ENCODE assay signal across 1 cellular context in the genomic region with DNA sequence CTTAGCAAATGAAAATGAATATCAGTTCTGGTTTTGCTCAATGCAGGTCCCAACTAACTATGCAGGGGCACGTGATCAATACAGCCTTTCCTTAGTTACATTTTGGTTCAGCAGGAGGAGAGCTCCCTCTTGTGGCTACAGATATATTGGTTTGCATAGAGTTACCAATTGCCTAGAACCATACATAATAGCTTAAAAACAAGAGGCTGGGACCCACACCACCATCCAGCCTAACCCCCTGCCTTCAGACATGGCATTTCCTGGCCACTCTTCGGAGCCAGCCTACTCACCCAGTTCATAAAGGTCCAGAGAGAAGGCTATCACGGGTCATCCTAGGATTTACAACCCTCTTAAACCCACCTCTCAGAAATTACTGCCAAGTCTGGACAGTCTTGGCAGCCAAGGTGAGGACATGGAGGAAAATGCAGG.
A peak's percentile ranks its signal among the peaks of the same experiment; 100 is the strongest.
TF ChIP-seq lines count a peak whose summit lies in the region.

No MANE protein-coding gene starts in this region.

TF ChIP-seq in HepG2, 621 proteins besides CTCF, POLR2A, EP300 and RAD21 (continued from another document and continues in another):
- TF ChIP-seq, protein P1, sequence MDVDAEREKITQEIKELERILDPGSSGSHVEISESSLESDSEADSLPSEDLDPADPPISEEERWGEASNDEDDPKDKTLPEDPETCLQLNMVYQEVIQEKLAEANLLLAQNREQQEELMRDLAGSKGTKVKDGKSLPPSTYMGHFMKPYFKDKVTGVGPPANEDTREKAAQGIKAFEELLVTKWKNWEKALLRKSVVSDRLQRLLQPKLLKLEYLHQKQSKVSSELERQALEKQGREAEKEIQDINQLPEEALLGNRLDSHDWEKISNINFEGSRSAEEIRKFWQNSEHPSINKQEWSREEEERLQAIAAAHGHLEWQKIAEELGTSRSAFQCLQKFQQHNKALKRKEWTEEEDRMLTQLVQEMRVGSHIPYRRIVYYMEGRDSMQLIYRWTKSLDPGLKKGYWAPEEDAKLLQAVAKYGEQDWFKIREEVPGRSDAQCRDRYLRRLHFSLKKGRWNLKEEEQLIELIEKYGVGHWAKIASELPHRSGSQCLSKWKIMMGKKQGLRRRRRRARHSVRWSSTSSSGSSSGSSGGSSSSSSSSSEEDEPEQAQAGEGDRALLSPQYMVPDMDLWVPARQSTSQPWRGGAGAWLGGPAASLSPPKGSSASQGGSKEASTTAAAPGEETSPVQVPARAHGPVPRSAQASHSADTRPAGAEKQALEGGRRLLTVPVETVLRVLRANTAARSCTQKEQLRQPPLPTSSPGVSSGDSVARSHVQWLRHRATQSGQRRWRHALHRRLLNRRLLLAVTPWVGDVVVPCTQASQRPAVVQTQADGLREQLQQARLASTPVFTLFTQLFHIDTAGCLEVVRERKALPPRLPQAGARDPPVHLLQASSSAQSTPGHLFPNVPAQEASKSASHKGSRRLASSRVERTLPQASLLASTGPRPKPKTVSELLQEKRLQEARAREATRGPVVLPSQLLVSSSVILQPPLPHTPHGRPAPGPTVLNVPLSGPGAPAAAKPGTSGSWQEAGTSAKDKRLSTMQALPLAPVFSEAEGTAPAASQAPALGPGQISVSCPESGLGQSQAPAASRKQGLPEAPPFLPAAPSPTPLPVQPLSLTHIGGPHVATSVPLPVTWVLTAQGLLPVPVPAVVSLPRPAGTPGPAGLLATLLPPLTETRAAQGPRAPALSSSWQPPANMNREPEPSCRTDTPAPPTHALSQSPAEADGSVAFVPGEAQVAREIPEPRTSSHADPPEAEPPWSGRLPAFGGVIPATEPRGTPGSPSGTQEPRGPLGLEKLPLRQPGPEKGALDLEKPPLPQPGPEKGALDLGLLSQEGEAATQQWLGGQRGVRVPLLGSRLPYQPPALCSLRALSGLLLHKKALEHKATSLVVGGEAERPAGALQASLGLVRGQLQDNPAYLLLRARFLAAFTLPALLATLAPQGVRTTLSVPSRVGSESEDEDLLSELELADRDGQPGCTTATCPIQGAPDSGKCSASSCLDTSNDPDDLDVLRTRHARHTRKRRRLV (CRISPR knock-in tag; IDR thresholded peaks at IDR 0.05): no peak
- no peak for TF ChIP-seq HOXD1 (CRISPR knock-in tag; IDR thresholded peaks at IDR 0.05)
- TF ChIP-seq MXD4 (CRISPR knock-in tag; IDR thresholded peaks at IDR 0.05): no peak
- no peak for TF ChIP-seq KDM2A (CRISPR knock-in tag; IDR thresholded peaks at IDR 0.05; ENCODE audit: borderline replicate concordance, low read depth)
- TF ChIP-seq PLRG1 (conservative IDR thresholded peaks at IDR 0.05): no peak
- TF ChIP-seq YY1 (IDR thresholded peaks at IDR 0.05; ENCODE audit: insufficient read depth, insufficient replicate concordance, low read depth, low read length): no peak
- TF ChIP-seq ONECUT2 (CRISPR knock-in tag; IDR thresholded peaks at IDR 0.05): peak; percentile 61; the same call in 1 of the 2 replicates
- TF ChIP-seq ZNF747 (CRISPR knock-in tag; IDR thresholded peaks at IDR 0.05; ENCODE audit: borderline replicate concordance): no peak
- TF ChIP-seq SP2 (CRISPR knock-in tag; IDR thresholded peaks at IDR 0.05): no peak
- TF ChIP-seq, protein P2, sequence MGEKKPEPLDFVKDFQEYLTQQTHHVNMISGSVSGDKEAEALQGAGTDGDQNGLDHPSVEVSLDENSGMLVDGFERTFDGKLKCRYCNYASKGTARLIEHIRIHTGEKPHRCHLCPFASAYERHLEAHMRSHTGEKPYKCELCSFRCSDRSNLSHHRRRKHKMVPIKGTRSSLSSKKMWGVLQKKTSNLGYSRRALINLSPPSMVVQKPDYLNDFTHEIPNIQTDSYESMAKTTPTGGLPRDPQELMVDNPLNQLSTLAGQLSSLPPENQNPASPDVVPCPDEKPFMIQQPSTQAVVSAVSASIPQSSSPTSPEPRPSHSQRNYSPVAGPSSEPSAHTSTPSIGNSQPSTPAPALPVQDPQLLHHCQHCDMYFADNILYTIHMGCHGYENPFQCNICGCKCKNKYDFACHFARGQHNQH (CRISPR knock-in tag; IDR thresholded peaks at IDR 0.05): no peak
- TF ChIP-seq, protein P3, sequence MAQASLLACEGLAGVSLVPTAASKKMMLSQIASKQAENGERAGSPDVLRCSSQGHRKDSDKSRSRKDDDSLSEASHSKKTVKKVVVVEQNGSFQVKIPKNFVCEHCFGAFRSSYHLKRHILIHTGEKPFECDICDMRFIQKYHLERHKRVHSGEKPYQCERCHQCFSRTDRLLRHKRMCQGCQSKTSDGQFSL (CRISPR knock-in tag; IDR thresholded peaks at IDR 0.05): no peak
- TF ChIP-seq EEA1 (CRISPR knock-in tag; IDR thresholded peaks at IDR 0.05; ENCODE audit: borderline replicate concordance): no peak
- no peak for TF ChIP-seq CENPX (CRISPR knock-in tag; IDR thresholded peaks at IDR 0.05)
- no peak for TF ChIP-seq PAF1 (CRISPR knock-in tag; IDR thresholded peaks at IDR 0.05)
- 0 out of 2 replicates have a peak, but pooled peaks have one; percentile 47 for TF ChIP-seq TARDBP (CRISPR knock-in tag; IDR thresholded peaks at IDR 0.05)
- TF ChIP-seq ZC3H13 (CRISPR knock-in tag; IDR thresholded peaks at IDR 0.05): no peak
- TF ChIP-seq, protein P4, sequence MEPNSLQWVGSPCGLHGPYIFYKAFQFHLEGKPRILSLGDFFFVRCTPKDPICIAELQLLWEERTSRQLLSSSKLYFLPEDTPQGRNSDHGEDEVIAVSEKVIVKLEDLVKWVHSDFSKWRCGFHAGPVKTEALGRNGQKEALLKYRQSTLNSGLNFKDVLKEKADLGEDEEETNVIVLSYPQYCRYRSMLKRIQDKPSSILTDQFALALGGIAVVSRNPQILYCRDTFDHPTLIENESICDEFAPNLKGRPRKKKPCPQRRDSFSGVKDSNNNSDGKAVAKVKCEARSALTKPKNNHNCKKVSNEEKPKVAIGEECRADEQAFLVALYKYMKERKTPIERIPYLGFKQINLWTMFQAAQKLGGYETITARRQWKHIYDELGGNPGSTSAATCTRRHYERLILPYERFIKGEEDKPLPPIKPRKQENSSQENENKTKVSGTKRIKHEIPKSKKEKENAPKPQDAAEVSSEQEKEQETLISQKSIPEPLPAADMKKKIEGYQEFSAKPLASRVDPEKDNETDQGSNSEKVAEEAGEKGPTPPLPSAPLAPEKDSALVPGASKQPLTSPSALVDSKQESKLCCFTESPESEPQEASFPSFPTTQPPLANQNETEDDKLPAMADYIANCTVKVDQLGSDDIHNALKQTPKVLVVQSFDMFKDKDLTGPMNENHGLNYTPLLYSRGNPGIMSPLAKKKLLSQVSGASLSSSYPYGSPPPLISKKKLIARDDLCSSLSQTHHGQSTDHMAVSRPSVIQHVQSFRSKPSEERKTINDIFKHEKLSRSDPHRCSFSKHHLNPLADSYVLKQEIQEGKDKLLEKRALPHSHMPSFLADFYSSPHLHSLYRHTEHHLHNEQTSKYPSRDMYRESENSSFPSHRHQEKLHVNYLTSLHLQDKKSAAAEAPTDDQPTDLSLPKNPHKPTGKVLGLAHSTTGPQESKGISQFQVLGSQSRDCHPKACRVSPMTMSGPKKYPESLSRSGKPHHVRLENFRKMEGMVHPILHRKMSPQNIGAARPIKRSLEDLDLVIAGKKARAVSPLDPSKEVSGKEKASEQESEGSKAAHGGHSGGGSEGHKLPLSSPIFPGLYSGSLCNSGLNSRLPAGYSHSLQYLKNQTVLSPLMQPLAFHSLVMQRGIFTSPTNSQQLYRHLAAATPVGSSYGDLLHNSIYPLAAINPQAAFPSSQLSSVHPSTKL (CRISPR knock-in tag; IDR thresholded peaks at IDR 0.05): peak; percentile 44; the same call in 1 of the 2 replicates
- TF ChIP-seq ZNF543 (CRISPR knock-in tag; IDR thresholded peaks at IDR 0.05): no peak
- no peak for TF ChIP-seq ZNF12 (CRISPR knock-in tag; IDR thresholded peaks at IDR 0.05)
- no peak for TF ChIP-seq NR2F1 (CRISPR knock-in tag; IDR thresholded peaks at IDR 0.05)
- no peak for TF ChIP-seq RARG (CRISPR knock-in tag; IDR thresholded peaks at IDR 0.05; ENCODE audit: low read depth)
- TF ChIP-seq TEAD2 (CRISPR knock-in tag; IDR thresholded peaks at IDR 0.05): no peak
- TF ChIP-seq PAX8 (CRISPR knock-in tag; IDR thresholded peaks at IDR 0.05; ENCODE audit: borderline replicate concordance): no peak
- TF ChIP-seq, protein P5, sequence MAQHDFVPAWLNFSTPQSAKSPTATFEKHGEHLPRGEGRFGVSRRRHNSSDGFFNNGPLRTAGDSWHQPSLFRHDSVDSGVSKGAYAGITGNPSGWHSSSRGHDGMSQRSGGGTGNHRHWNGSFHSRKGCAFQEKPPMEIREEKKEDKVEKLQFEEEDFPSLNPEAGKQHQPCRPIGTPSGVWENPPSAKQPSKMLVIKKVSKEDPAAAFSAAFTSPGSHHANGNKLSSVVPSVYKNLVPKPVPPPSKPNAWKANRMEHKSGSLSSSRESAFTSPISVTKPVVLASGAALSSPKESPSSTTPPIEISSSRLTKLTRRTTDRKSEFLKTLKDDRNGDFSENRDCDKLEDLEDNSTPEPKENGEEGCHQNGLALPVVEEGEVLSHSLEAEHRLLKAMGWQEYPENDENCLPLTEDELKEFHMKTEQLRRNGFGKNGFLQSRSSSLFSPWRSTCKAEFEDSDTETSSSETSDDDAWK (CRISPR knock-in tag; IDR thresholded peaks at IDR 0.05): no peak
- peak; percentile 52; the same call in 1 of the 2 replicates for TF ChIP-seq SMAD3 (CRISPR knock-in tag; IDR thresholded peaks at IDR 0.05)
- no peak for TF ChIP-seq ZNF724P (CRISPR knock-in tag; IDR thresholded peaks at IDR 0.05; ENCODE audit: borderline replicate concordance)
- 0 out of 2 replicates have a peak, but pooled peaks have one; percentile 25 for TF ChIP-seq SAP130 (CRISPR knock-in tag; IDR thresholded peaks at IDR 0.05; ENCODE audit: low read depth)
- no peak for TF ChIP-seq KDM5A (IDR thresholded peaks at IDR 0.05; ENCODE audit: borderline replicate concordance, low read length)
- no peak for TF ChIP-seq KLF13 (CRISPR knock-in tag; IDR thresholded peaks at IDR 0.05)
- no peak for TF ChIP-seq ZNF563 (CRISPR knock-in tag; IDR thresholded peaks at IDR 0.05)
- TF ChIP-seq ZFP62 (CRISPR knock-in tag; IDR thresholded peaks at IDR 0.05): no peak
- 0 out of 2 replicates have a peak, but pooled peaks have one; percentile 50 for TF ChIP-seq KAT8 (CRISPR knock-in tag; IDR thresholded peaks at IDR 0.05)
- no peak for TF ChIP-seq ZNF878 (CRISPR knock-in tag; IDR thresholded peaks at IDR 0.05)
- no peak for TF ChIP-seq ATRX (CRISPR knock-in tag; IDR thresholded peaks at IDR 0.05; ENCODE audit: borderline replicate concordance)
- TF ChIP-seq HNRNPUL1 (IDR thresholded peaks at IDR 0.05; ENCODE audit: low read depth, low read length): no peak
- TF ChIP-seq HDAC2 (CRISPR knock-in tag; IDR thresholded peaks at IDR 0.05): no peak
- TF ChIP-seq ZBTB1 (CRISPR knock-in tag; IDR thresholded peaks at IDR 0.05; ENCODE audit: borderline replicate concordance): no peak
- TF ChIP-seq, protein P6, sequence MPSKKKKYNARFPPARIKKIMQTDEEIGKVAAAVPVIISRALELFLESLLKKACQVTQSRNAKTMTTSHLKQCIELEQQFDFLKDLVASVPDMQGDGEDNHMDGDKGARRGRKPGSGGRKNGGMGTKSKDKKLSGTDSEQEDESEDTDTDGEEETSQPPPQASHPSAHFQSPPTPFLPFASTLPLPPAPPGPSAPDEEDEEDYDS (CRISPR knock-in tag; IDR thresholded peaks at IDR 0.05): no peak
- TF ChIP-seq, protein P7, sequence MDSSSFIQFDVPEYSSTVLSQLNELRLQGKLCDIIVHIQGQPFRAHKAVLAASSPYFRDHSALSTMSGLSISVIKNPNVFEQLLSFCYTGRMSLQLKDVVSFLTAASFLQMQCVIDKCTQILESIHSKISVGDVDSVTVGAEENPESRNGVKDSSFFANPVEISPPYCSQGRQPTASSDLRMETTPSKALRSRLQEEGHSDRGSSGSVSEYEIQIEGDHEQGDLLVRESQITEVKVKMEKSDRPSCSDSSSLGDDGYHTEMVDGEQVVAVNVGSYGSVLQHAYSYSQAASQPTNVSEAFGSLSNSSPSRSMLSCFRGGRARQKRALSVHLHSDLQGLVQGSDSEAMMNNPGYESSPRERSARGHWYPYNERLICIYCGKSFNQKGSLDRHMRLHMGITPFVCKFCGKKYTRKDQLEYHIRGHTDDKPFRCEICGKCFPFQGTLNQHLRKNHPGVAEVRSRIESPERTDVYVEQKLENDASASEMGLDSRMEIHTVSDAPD (CRISPR knock-in tag; IDR thresholded peaks at IDR 0.05): no peak
- TF ChIP-seq HNRNPL (IDR thresholded peaks at IDR 0.05; ENCODE audit: low read depth, low read length): no peak
- TF ChIP-seq AGO2 (optimal IDR thresholded peaks at IDR 0.05; ENCODE audit: low read depth, low read length): no peak
- TF ChIP-seq FOXA1 (IDR thresholded peaks at IDR 0.05): no peak
- peak; percentile 31; the same call in 1 of the 2 replicates for TF ChIP-seq FOXA1 (CRISPR knock-in tag; IDR thresholded peaks at IDR 0.05)
- no peak for TF ChIP-seq PTBP1 (IDR thresholded peaks at IDR 0.05; ENCODE audit: low read depth, low read length, poor library complexity, severe bottlenecking)
- no peak for TF ChIP-seq ARID2 (CRISPR knock-in tag; IDR thresholded peaks at IDR 0.05; ENCODE audit: borderline replicate concordance)
- no peak for TF ChIP-seq HMGA1 (CRISPR knock-in tag; conservative IDR thresholded peaks at IDR 0.05)
- no peak for TF ChIP-seq FLYWCH1 (CRISPR knock-in tag; IDR thresholded peaks at IDR 0.05)
- TF ChIP-seq, protein P8, sequence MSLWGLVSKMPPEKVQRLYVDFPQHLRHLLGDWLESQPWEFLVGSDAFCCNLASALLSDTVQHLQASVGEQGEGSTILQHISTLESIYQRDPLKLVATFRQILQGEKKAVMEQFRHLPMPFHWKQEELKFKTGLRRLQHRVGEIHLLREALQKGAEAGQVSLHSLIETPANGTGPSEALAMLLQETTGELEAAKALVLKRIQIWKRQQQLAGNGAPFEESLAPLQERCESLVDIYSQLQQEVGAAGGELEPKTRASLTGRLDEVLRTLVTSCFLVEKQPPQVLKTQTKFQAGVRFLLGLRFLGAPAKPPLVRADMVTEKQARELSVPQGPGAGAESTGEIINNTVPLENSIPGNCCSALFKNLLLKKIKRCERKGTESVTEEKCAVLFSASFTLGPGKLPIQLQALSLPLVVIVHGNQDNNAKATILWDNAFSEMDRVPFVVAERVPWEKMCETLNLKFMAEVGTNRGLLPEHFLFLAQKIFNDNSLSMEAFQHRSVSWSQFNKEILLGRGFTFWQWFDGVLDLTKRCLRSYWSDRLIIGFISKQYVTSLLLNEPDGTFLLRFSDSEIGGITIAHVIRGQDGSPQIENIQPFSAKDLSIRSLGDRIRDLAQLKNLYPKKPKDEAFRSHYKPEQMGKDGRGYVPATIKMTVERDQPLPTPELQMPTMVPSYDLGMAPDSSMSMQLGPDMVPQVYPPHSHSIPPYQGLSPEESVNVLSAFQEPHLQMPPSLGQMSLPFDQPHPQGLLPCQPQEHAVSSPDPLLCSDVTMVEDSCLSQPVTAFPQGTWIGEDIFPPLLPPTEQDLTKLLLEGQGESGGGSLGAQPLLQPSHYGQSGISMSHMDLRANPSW (CRISPR knock-in tag; IDR thresholded peaks at IDR 0.05; ENCODE audit: borderline replicate concordance): no peak
- TF ChIP-seq SMC3 (IDR thresholded peaks at IDR 0.05; ENCODE audit: low read length): peak; percentile 72
- no peak for TF ChIP-seq SMARCE1 (IDR thresholded peaks at IDR 0.05; ENCODE audit: borderline replicate concordance)
- TF ChIP-seq ZSCAN29 (CRISPR knock-in tag; conservative IDR thresholded peaks at IDR 0.05): no peak
